Comparison of ENCODE assay signal across 22 cellular contexts in the genomic region with DNA sequence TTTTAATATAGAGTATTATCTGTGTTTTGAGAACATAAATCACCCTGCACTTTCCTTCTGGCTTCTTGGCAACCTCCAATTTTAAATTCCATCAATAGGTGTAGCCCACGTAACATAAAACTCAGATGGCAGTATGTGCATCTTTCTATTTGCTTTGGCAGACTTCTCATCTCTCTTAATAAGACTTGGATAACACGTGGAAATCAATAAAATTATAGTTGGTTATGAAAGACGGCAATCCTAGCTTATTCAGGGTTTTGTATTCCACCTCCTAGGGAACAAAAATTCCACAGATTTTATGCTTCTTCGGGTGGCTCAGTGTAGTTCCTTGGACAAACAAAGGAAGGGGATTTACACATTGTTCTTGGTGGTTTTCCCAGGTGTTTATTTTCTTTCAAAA.
A peak's percentile ranks its signal among the peaks of the same experiment; 100 is the strongest.
DNase-seq lines count a peak whose midpoint lies in the region; ATAC-seq and TF ChIP-seq lines count a peak whose summit lies in the region.
"Had no signal": no experiment of that assay in that cellular context is flagged by ENCODE, and none has a peak within 500 bp of the region (broad histone marks: within the 10 kb centered on the region; RNA-seq: fewer than 3 reads in every experiment).

No MANE protein-coding gene starts in this region.

- no peaks in the 10 kb centered on the region for H3K9me3 ChIP-seq in body of pancreas
- H3K9me3 ChIP-seq: gastroesophageal sphincter, SJCRH30, tibial artery had no signal

- no peak overlapping the region for H3K4me3 ChIP-seq in AG09309 (ENCODE audit: control insufficient read depth, low read depth, low read length)
- no peak overlapping the region for H3K4me3 ChIP-seq in LNCaP clone FGC (ENCODE audit: low read depth, low read length)
- no peak overlapping the region for H3K4me3 ChIP-seq in body of pancreas
- H3K4me3 ChIP-seq: gastroesophageal sphincter, neural progenitor cell, SJCRH30, tibial artery had no signal

- no peak overlapping the region for H3K27ac ChIP-seq in body of pancreas
- H3K27ac ChIP-seq: gastroesophageal sphincter, neural progenitor cell, SJCRH30, tibial artery had no signal

- intact Hi-C loops in body of pancreas (cut with DNase I): no loop called here

- no peak for TF ChIP-seq CTCF in AG09309 (IDR thresholded peaks at IDR 0.05; ENCODE audit: control insufficient read depth, insufficient read depth, low read depth, low read length, missing control alignments)
- TF ChIP-seq CTCF in LNCaP clone FGC (IDR thresholded peaks at IDR 0.05; ENCODE audit: control insufficient read depth, extremely low read depth, insufficient read depth): peak; percentile 8; the same call in 1 of the 2 replicates
- TF ChIP-seq CTCF in body of pancreas (IDR thresholded peaks at IDR 0.05): no peak

- no peaks in the 10 kb centered on the region for H3K27me3 ChIP-seq in body of pancreas
- H3K27me3 ChIP-seq: gastroesophageal sphincter, neural progenitor cell, SJCRH30, tibial artery had no signal

- peak; percentile 46 for DNase-seq in AG09309 (ENCODE audit: low read depth)
- peak; percentile 8 for DNase-seq in LNCaP clone FGC (ENCODE audit: low read depth)
- DNase-seq in body of pancreas: no peak
- no peak for DNase-seq in left lobe of liver (ENCODE audit: low spot score)
- no peak for DNase-seq in nucleus accumbens (lab: John Stamatoyannopoulos, UW)
- no peak for DNase-seq in RKO (ENCODE audit: low spot score)
- DNase-seq: activated CD4-positive, alpha-beta memory T cell treated with anti-CD3 and anti-CD28 coated beads, Interleukin-2, amount 10 ng/mL, durations not matched to agents 7 days and 5 days; activated T-cell treated with anti-CD3 and anti-CD28 coated beads, Interleukin-2, amount 50 U/mL, for 24 hours; Karpas-422; left cardiac atrium; NCI-H1092 treated with DMSO at 0.1 percent for 48 hours; NCI-H2081; NCI-H524 treated with DMSO at 0.1 percent for 48 hours; stimulated activated naive B cell treated with anti-CD40 and anti-IgM and Interleukin-4, amounts not matched to agents 10 μg/mL and 1 μg/mL and 100 μg/mL, for 72 hours; T-helper 2 cell; tibial artery had no signal

- no peaks in the 10 kb centered on the region for H3K36me3 ChIP-seq in body of pancreas (replicated peaks in 1 of 2; ENCODE audit: insufficient read depth in 1 of 2, low read depth in 2 of 2)
- H3K36me3 ChIP-seq: gastroesophageal sphincter, neural progenitor cell, SJCRH30, tibial artery had no signal

- WGBS in body of pancreas, 2 donors: 9 to 14% methylated on average over 4 of the region's 4 CpGs

- ATAC-seq in body of pancreas: peak; percentile 27
- ATAC-seq in left lobe of liver: peak; percentile 36
- ATAC-seq in HG03460 (IDR thresholded peaks at IDR 0.05; ENCODE audit: unreplicated experiment): no peak
- no peak for ATAC-seq in GM18870 (IDR thresholded peaks at IDR 0.05; ENCODE audit: unreplicated experiment)
- ATAC-seq: gastroesophageal sphincter; left cardiac atrium; stimulated activated naive B cell treated with anti-CD40 and anti-IgM and Interleukin-4, amounts not matched to agents 10 μg/mL and 1 μg/mL and 100 μg/mL, for 72 hours; WTC11 had no signal

- TF ChIP-seq POLR2A in body of pancreas (IDR thresholded peaks at IDR 0.05): no peak

- peaks cover 9% of the 10 kb centered on the region for H3K4me1 ChIP-seq in body of pancreas
- H3K4me1 ChIP-seq: neural progenitor cell had no signal

Comparison
In these comparisons a context has a peak if more than half of its experiments do, and no peak if none do; other contexts are left out.
1. DNase-seq: peak in AG09309 (single experiment) and LNCaP clone FGC (single experiment); none in body of pancreas (0 of 4), left lobe of liver (single experiment), nucleus accumbens (0 of 56) and RKO (single experiment).
2. ATAC-seq: peak in body of pancreas (single experiment) and left lobe of liver (single experiment); none in HG03460 (single experiment) and GM18870 (single experiment).